Comparison of ENCODE assay signal across 21 cellular contexts in the genomic region with DNA sequence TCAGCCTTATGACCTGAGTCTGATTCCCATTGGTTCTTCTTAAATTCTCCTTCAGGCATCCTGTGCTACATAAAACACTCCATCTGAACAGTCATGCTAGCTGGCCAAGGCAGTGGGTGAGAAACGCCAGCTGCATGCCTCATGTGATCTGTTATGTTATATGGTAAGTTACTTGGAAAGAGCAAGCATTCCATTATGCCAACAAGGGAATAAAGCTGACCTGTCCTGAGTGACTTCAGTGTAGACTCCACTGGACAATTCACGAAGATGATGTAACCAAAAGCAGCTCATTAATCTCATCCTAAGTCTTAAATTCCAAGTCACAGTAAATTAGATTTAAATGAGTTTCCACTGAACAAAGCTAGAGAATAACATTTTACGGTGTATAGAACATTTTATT.
A peak's percentile ranks its signal among the peaks of the same experiment; 100 is the strongest.
DNase-seq lines count a peak whose midpoint lies in the region; ATAC-seq and TF ChIP-seq lines count a peak whose summit lies in the region.
"Had no signal": no experiment of that assay in that cellular context is flagged by ENCODE, and none has a peak within 500 bp of the region (broad histone marks: within the 10 kb centered on the region; RNA-seq: fewer than 3 reads in every experiment).

No MANE protein-coding gene starts in this region.

- no peaks in the 10 kb centered on the region for H3K9me3 Mint-ChIP-seq in nephron
- H3K9me3 Mint-ChIP-seq: activated naive CD4-positive, alpha-beta T cell treated with anti-CD3 and anti-CD28 coated beads for 36 hours; T-helper 2 cell treated with Interferon-gamma antibody and Interleukin-4, amounts not matched to agents 5 μg/mL and 100 μg/mL, for 36 hours had no signal

- H3K36me3 Mint-ChIP-seq in nephron (ENCODE audit: low read depth) = no peaks in the 10 kb centered on the region
- H3K36me3 Mint-ChIP-seq: immature natural killer cell had no signal

- no peak overlapping the region for H3K4me3 Mint-ChIP-seq in nephron
- H3K4me3 Mint-ChIP-seq: activated CD4-positive, alpha-beta T cell treated with anti-CD3 and anti-CD28 coated beads for 36 hours; activated naive CD4-positive, alpha-beta T cell treated with anti-CD3 and anti-CD28 coated beads for 36 hours; immature natural killer cell; T-helper 2 cell treated with Interferon-gamma antibody and Interleukin-4, amounts not matched to agents 5 μg/mL and 100 μg/mL, for 36 hours had no signal

- H3K4me3 ChIP-seq in Peyer's patch = no peak overlapping the region
- H3K4me3 ChIP-seq: gastrocnemius medialis, HAP-1 had no signal

- H3K9me3 ChIP-seq in Peyer's patch = no peaks in the 10 kb centered on the region
- H3K9me3 ChIP-seq: Caco-2, gastrocnemius medialis, HAP-1 had no signal

- TF ChIP-seq CTCF in nephron (IDR thresholded peaks at IDR 0.05; ENCODE audit: unreplicated experiment in 3 of 3) = no peak
- TF ChIP-seq CTCF in Peyer's patch (IDR thresholded peaks at IDR 0.05) = no peak

- no peaks in the 10 kb centered on the region for H3K4me1 ChIP-seq in Peyer's patch
- H3K4me1 ChIP-seq: Caco-2, gastrocnemius medialis, HAP-1 had no signal

- H3K27ac Mint-ChIP-seq in nephron = peak overlapping the region in 2 of 3 experiments; percentile 10 to 29
- H3K27ac Mint-ChIP-seq: activated CD4-positive, alpha-beta T cell treated with anti-CD3 and anti-CD28 coated beads for 36 hours; activated naive CD4-positive, alpha-beta T cell treated with anti-CD3 and anti-CD28 coated beads for 36 hours; immature natural killer cell; T-helper 2 cell treated with Interferon-gamma antibody and Interleukin-4, amounts not matched to agents 5 μg/mL and 100 μg/mL, for 36 hours had no signal

- peak; percentile 68 for DNase-seq in AG08396 (ENCODE audit: low spot score)
- peak; percentile 5 for DNase-seq in M059J (ENCODE audit: low read depth)
- DNase-seq in fibroblast of gingiva (ENCODE audit: low read depth) = peak; percentile 88
- DNase-seq in activated effector memory CD4-positive, alpha-beta T cell treated with anti-CD3 and anti-CD28 coated beads, Interleukin-2, amount 50 U/mL, for 16 hours = no peak
- DNase-seq in Peyer's patch = no peak
- DNase-seq: activated CD4-positive, alpha-beta T cell treated with anti-CD3 and anti-CD28 coated beads for 36 hours; activated naive CD4-positive, alpha-beta T cell treated with anti-CD3 and anti-CD28 coated beads for 36 hours; Caco-2; effector CD4-positive, alpha-beta T cell; gastrocnemius medialis; GDM1; immature natural killer cell; mammary epithelial cell; NCI-H187 treated with DMSO at 0.1 percent for 48 hours; retina; SIG-M5 had no signal

- H3K27ac ChIP-seq in Peyer's patch = no peak overlapping the region
- H3K27ac ChIP-seq: gastrocnemius medialis had no signal

- H3K4me1 Mint-ChIP-seq in nephron = peaks cover 27% of the 10 kb centered on the region
- H3K4me1 Mint-ChIP-seq: activated CD4-positive, alpha-beta T cell treated with anti-CD3 and anti-CD28 coated beads for 36 hours; immature natural killer cell had no signal

- ATAC-seq in HG03520 (IDR thresholded peaks at IDR 0.05; ENCODE audit: unreplicated experiment) (no peak), GM21390 (IDR thresholded peaks at IDR 0.05; ENCODE audit: unreplicated experiment) (no peak)
- ATAC-seq: activated CD4-positive, alpha-beta T cell treated with anti-CD3 and anti-CD28 coated beads for 36 hours; gastrocnemius medialis had no signal

- TF ChIP-seq POLR2A in Peyer's patch (IDR thresholded peaks at IDR 0.05) = no peak

- no peaks in the 10 kb centered on the region for H3K27me3 Mint-ChIP-seq in nephron (ENCODE audit: low read depth)
- H3K27me3 Mint-ChIP-seq: activated CD4-positive, alpha-beta T cell treated with anti-CD3 and anti-CD28 coated beads for 36 hours had no signal

- H3K36me3 ChIP-seq in Peyer's patch = no peaks in the 10 kb centered on the region
- H3K36me3 ChIP-seq: gastrocnemius medialis, HAP-1 had no signal

- H3K27me3 ChIP-seq in Peyer's patch = no peaks in the 10 kb centered on the region
- H3K27me3 ChIP-seq: gastrocnemius medialis had no signal

Comparison
In these comparisons a context has a peak if more than half of its experiments do, and no peak if none do; other contexts are left out.
1. DNase-seq: peak in AG08396 (single experiment), M059J (single experiment) and fibroblast of gingiva (single experiment); none in activated effector memory CD4-positive, alpha-beta T cell treated with anti-CD3 and anti-CD28 coated beads, Interleukin-2, amount 50 U/mL, for 16 hours (single experiment) and Peyer's patch (0 of 3).